8 cellular contexts compared by ENCODE assay signal in the genomic region with DNA sequence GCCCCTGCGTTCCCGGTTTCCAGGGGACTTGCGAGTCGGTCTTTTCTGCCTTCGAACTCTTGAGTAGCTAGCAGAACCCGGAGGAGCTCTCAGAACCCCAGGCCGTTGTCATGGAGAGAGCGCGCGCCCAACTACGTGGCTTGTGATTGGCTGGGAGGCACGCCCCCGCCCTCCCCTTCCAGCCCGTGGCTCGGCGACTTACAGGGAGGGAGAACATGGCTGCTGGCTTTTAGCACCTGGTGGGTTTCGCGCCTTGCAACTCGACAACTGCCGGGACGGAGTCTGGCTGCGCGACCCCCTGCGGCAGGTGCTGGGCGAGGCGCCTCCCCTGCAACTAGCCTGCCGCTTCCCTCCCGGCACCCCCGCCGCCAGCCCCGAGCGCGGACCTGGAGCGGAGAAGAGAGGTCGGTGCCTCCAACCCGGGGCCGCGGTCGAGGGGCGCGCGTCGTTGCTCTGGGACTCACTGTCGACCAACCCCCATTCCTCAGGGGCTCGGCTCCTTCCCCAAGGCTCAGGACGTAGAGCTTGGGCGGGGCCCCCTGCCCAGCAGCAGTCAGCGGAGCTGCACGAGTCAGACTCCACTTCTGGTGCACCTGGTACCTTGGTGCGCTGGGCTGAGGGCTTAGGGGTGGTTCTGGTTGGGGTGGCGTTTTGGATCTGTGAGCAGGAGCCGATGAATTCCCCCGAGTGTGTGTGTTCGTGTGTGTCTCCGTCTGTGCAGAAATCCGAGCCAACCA. TPM values are rescaled to one million over a fixed set of nuclear protein-coding genes. Genes with fewer than 3 reads are reported as not detected.
A peak's percentile ranks its signal among the peaks of the same experiment; 100 is the strongest.
DNase-seq lines count a peak whose midpoint lies in the region; ATAC-seq and TF ChIP-seq lines count a peak whose summit lies in the region.

No MANE protein-coding gene starts in this region.

- H3K27ac ChIP-seq in KMS-11 (0 out of 2 replicates have a peak overlapping the region, but pooled peaks have one; percentile 8), neural progenitor cell (no peak overlapping the region), stomach (peak overlapping the region; percentile 20 to 75 (median 53))

- peaks cover 9% of the 10 kb centered on the region for H3F3A ChIP-seq in neural progenitor cell (ENCODE audit: low read depth)

- DNase-seq in COR-L47 (lab: John Stamatoyannopoulos, UW) (peak; percentile 95), RPMI8226 (peak; percentile 90), activated gamma-delta T cell (lab: John Stamatoyannopoulos, UW) (peak; percentile 66), foreskin fibroblast (peak; percentile 83 to 96), neural progenitor cell (ENCODE audit: low spot score) (peak; percentile 91), stomach (peak; percentile 93)

- no peaks in the 10 kb centered on the region for H3K36me3 ChIP-seq in KMS-11 (ENCODE audit: insufficient read depth)
- H3K36me3 ChIP-seq in neural progenitor cell, result peaks cover 6% of the 10 kb centered on the region
- H3K36me3 ChIP-seq in stomach, result peaks cover 0 to 3% (median 0%) of the 10 kb centered on the region in 4 donors

- peaks cover 6% of the 10 kb centered on the region for H3K27me3 Mint-ChIP-seq in neural progenitor cell (ENCODE audit: insufficient read depth, low read depth)

- H3K9me3 ChIP-seq in neural progenitor cell (ENCODE audit: low read depth), result peaks cover 4% of the 10 kb centered on the region
- no peaks in the 10 kb centered on the region for H3K9me3 ChIP-seq in stomach

- peaks cover 40% of the 10 kb centered on the region for H3K9me3 Mint-ChIP-seq in neural progenitor cell

- peaks cover 13% of the 10 kb centered on the region for H3K4me1 Mint-ChIP-seq in neural progenitor cell

- ATAC-seq in GM21526 (IDR thresholded peaks at IDR 0.05; ENCODE audit: low FRiP score, unreplicated experiment), result peak; percentile 75

- H3K27me3 ChIP-seq in KMS-11 (ENCODE audit: insufficient read depth, low read depth) (no peaks in the 10 kb centered on the region), neural progenitor cell (peaks cover 17% of the 10 kb centered on the region), stomach (no peaks in the 10 kb centered on the region)

- H3K4me3 ChIP-seq in KMS-11 (IDR thresholded peaks at IDR 0.05; ENCODE audit: insufficient read depth, low read depth, low read length) (peak overlapping the region; percentile 50), foreskin fibroblast (ENCODE audit: low read depth in 1 of 2, low read length in 2 of 2) (peak overlapping the region; percentile 64 to 73), neural progenitor cell (peak overlapping the region; percentile 63), stomach (peak overlapping the region; percentile 68 to 90 (median 86))

- H3K4me2 ChIP-seq in KMS-11 (peak overlapping the region; percentile 93), neural progenitor cell (peak overlapping the region; percentile 88)

- no peak for TF ChIP-seq EP300 in stomach (IDR thresholded peaks at IDR 0.05)

- peak overlapping the region; percentile 88 for H3K4me3 Mint-ChIP-seq in neural progenitor cell

- H3K9ac ChIP-seq in KMS-11 (peak overlapping the region; percentile 58), neural progenitor cell (peak overlapping the region; percentile 12)

- TF ChIP-seq CTCF in KMS-11 (conservative IDR thresholded peaks at IDR 0.05; ENCODE audit: low read depth, low read length) (no peak), foreskin fibroblast (IDR thresholded peaks at IDR 0.05; ENCODE audit: low read depth, low read length) (no peak), neural progenitor cell (IDR thresholded peaks at IDR 0.05) (no peak), stomach (IDR thresholded peaks at IDR 0.05) (peak in 1 of 7 experiments; percentile 4)

- TF ChIP-seq POLR2A in stomach (IDR thresholded peaks at IDR 0.05), result no peak

- peaks cover 28% of the 10 kb centered on the region for H3K36me3 Mint-ChIP-seq in neural progenitor cell

- H3K27ac Mint-ChIP-seq in neural progenitor cell, result peak overlapping the region; percentile 53

- peak overlapping the region; percentile 86 for H2AFZ ChIP-seq in KMS-11 (ENCODE audit: low read depth)
- peak overlapping the region; percentile 77 for H2AFZ ChIP-seq in neural progenitor cell (replicated peaks)

- H4K20me1 ChIP-seq in KMS-11 (ENCODE audit: insufficient read depth), result no peaks in the 10 kb centered on the region
- no peaks in the 10 kb centered on the region for H4K20me1 ChIP-seq in neural progenitor cell (ENCODE audit: low read depth)

- H3K79me2 ChIP-seq in KMS-11 (ENCODE audit: insufficient read depth, low read depth) (no peaks in the 10 kb centered on the region), neural progenitor cell (ENCODE audit: low read depth) (peaks cover 14% of the 10 kb centered on the region)

- peaks cover 14% of the 10 kb centered on the region for H3K4me1 ChIP-seq in KMS-11 (ENCODE audit: low read depth, poor library complexity, severe bottlenecking)
- H3K4me1 ChIP-seq in neural progenitor cell, result peaks cover 7% of the 10 kb centered on the region
- peaks cover 11 to 28% (median 26%) of the 10 kb centered on the region in 4 donors for H3K4me1 ChIP-seq in stomach

- intact Hi-C loops in stomach (cut with DNase I; ENCODE audit: low total_unique reads), result no loop called here

- WGBS in stomach, 5 donors, result 0 to 1% (median 1%) methylated on average over 19 to 56 of the region's 56 CpGs

RNA-seq across cellular contexts. Expression of gene ZFP90, which starts 9.0 kb away (rescaled TPM):
- 63.6 and 69.1 TPM in 2 replicates for total RNA-seq in neural progenitor cell (ENCODE audit: low replicate concordance)
- total RNA-seq in stomach, result 10 to 100 TPM; 12.9 to 28.1 (median 17.5) TPM
- 1 to 10 TPM; 6.2 to 9.0 (median 6.8) TPM for polyA plus RNA-seq in stomach
